In genomic region chr1:63010898-63011660, GRCh38 we compare ENCODE assay signal across 23 cellular contexts.
DNase-seq lines count a peak whose midpoint lies in the region; ATAC-seq and TF ChIP-seq lines count a peak whose summit lies in the region.
"Had no signal": no experiment of that assay in that cellular context is flagged by ENCODE, and none has a peak within 500 bp of the region (broad histone marks: within the 10 kb centered on the region; RNA-seq: fewer than 3 reads in every experiment).

No MANE protein-coding gene starts in this region.

- H3K79me2 ChIP-seq in neural cell (replicated peaks; ENCODE audit: insufficient read depth, low read length), result no peaks in the 10 kb centered on the region

- H3F3A ChIP-seq in neural cell (ENCODE audit: insufficient read depth, low read length, poor library complexity, severe bottlenecking), result no peaks in the 10 kb centered on the region

- H3K4me3 ChIP-seq in neural cell (ENCODE audit: low read length) (no peak overlapping the region), endodermal cell (ENCODE audit: low read length) (no peak overlapping the region)
- H3K4me3 ChIP-seq: esophagus squamous epithelium, upper lobe of left lung had no signal

- no peak overlapping the region for H3K27ac Mint-ChIP-seq in endodermal cell
- H3K27ac Mint-ChIP-seq in activated CD4-positive, alpha-beta T cell treated with anti-CD3 and anti-CD28 coated beads, Interleukin-2, amount 10 ng/mL, durations not matched to agents 24 days and 14 days, result no peak overlapping the region
- H3K27ac Mint-ChIP-seq: activated CD8-positive, alpha-beta T cell treated with anti-CD3 and anti-CD28 coated beads, Interleukin-2, amount 10 ng/mL, durations not matched to agents 7 days and 5 days; activated naive CD8-positive, alpha-beta T cell treated with anti-CD3 and anti-CD28 coated beads, Interleukin-2, amount 10 ng/mL, durations not matched to agents 7 days and 5 days; activated T-cell treated with anti-CD3 and anti-CD28 coated beads, Interleukin-2, amount 50 U/mL, for 72 hours; CD4-positive, alpha-beta memory T cell; naive thymus-derived CD8-positive, alpha-beta T cell; T-helper 1 cell treated with Interleukin-12 subunit alpha and Interleukin-12 subunit beta and Interleukin-4 antibody, amounts not matched to agents 30 μg/mL and 1 μg/mL, for 36 hours; WTC11 had no signal

- H3K27me3 ChIP-seq in neural cell (ENCODE audit: insufficient read depth, low read depth, low read length) (no peaks in the 10 kb centered on the region), endodermal cell (ENCODE audit: control insufficient read depth, insufficient read depth, low read length, poor library complexity, severe bottlenecking) (no peaks in the 10 kb centered on the region)
- H3K27me3 ChIP-seq: upper lobe of left lung had no signal

- no peaks in the 10 kb centered on the region for H3K9me3 Mint-ChIP-seq in endodermal cell
- no peaks in the 10 kb centered on the region for H3K9me3 Mint-ChIP-seq in activated CD4-positive, alpha-beta T cell treated with anti-CD3 and anti-CD28 coated beads, Interleukin-2, amount 10 ng/mL, durations not matched to agents 24 days and 14 days
- H3K9me3 Mint-ChIP-seq: activated naive CD8-positive, alpha-beta T cell treated with anti-CD3 and anti-CD28 coated beads, Interleukin-2, amount 10 ng/mL, durations not matched to agents 7 days and 5 days; T-helper 1 cell treated with Interleukin-12 subunit alpha and Interleukin-12 subunit beta and Interleukin-4 antibody, amounts not matched to agents 30 μg/mL and 1 μg/mL, for 36 hours had no signal

- H3K9me2 ChIP-seq in neural cell (ENCODE audit: insufficient read depth, low read length), result no peaks in the 10 kb centered on the region

- no peak for TF ChIP-seq RAD21 in neural cell (conservative IDR thresholded peaks at IDR 0.05)

- intact Hi-C loops in activated CD4-positive, alpha-beta T cell treated with anti-CD3 and anti-CD28 coated beads, Interleukin-2, amount 10 ng/mL, durations not matched to agents 24 days and 14 days (cut with micrococcal nuclease), result no loop called here

- no peaks in the 10 kb centered on the region for H3K27me3 Mint-ChIP-seq in endodermal cell (ENCODE audit: insufficient read depth)
- no peaks in the 10 kb centered on the region for H3K27me3 Mint-ChIP-seq in activated CD4-positive, alpha-beta T cell treated with anti-CD3 and anti-CD28 coated beads, Interleukin-2, amount 10 ng/mL, durations not matched to agents 24 days and 14 days
- H3K27me3 Mint-ChIP-seq: CD4-positive, alpha-beta memory T cell had no signal

- no peak for ATAC-seq in stimulated activated naive CD8-positive, alpha-beta T cell treated with anti-CD3 and anti-CD28 coated beads, Interleukin-15, Interleukin-2, amounts not matched to agents 100 U/mL and 50 U/mL, for 24 hours
- ATAC-seq: activated CD8-positive, alpha-beta T cell treated with anti-CD3 and anti-CD28 coated beads, Interleukin-2, amount 10 ng/mL, durations not matched to agents 7 days and 5 days; activated T-cell treated with anti-CD3 and anti-CD28 coated beads, Interleukin-2, amount 50 U/mL, for 72 hours; naive thymus-derived CD8-positive, alpha-beta T cell; WTC11 had no signal

- no peak overlapping the region for H3K4me2 ChIP-seq in neural cell (ENCODE audit: low read length)

- peak overlapping the region; percentile 50 for H3K27ac ChIP-seq in cingulate gyrus (ENCODE audit: low read depth, low read length)
- no peak overlapping the region for H3K27ac ChIP-seq in neural cell (ENCODE audit: low read length)
- no peak overlapping the region for H3K27ac ChIP-seq in endodermal cell (ENCODE audit: low read depth, low read length)
- H3K27ac ChIP-seq: esophagus squamous epithelium, upper lobe of left lung had no signal

- H3K9ac ChIP-seq in neural cell (ENCODE audit: low read length) (no peak overlapping the region), endodermal cell (ENCODE audit: extremely low read depth, low read length, poor library complexity, severe bottlenecking) (no peak overlapping the region)

- H3K4me1 Mint-ChIP-seq in endodermal cell, result peaks cover 4% of the 10 kb centered on the region
- H3K4me1 Mint-ChIP-seq in activated CD4-positive, alpha-beta T cell treated with anti-CD3 and anti-CD28 coated beads, Interleukin-2, amount 10 ng/mL, durations not matched to agents 24 days and 14 days, result no peaks in the 10 kb centered on the region
- H3K4me1 Mint-ChIP-seq: CD4-positive, alpha-beta memory T cell; naive thymus-derived CD8-positive, alpha-beta T cell had no signal

- WGBS in endodermal cell (ENCODE audit: insufficient coverage in 1 of 2, insufficient read length in 1 of 2), 2 experiments, result 74 to 79% methylated on average over 8 to 9 of the region's 9 CpGs

- TF ChIP-seq EP300 in neural cell (conservative IDR thresholded peaks at IDR 0.05; ENCODE audit: poor library complexity, severe bottlenecking), result no peak

- DNase-seq in ELF-1 (ENCODE audit: low read depth, low spot score) (peak; percentile 32), NCI-H345 (lab: John Stamatoyannopoulos, UW) (peak; percentile 84), endodermal cell (no peak), H4 (ENCODE audit: low spot score) (no peak)
- DNase-seq in stimulated activated naive CD8-positive, alpha-beta T cell treated with anti-CD3 and anti-CD28 coated beads, Interleukin-15, Interleukin-2, amounts not matched to agents 100 U/mL and 50 U/mL, for 24 hours, result no peak
- DNase-seq in activated CD4-positive, alpha-beta T cell treated with anti-CD3 and anti-CD28 coated beads, Interleukin-2, amount 10 ng/mL, durations not matched to agents 24 days and 14 days, result no peak
- DNase-seq: activated CD8-positive, alpha-beta T cell treated with anti-CD3 and anti-CD28 coated beads, Interleukin-2, amount 10 ng/mL, durations not matched to agents 7 days and 5 days; activated naive CD8-positive, alpha-beta T cell treated with anti-CD3 and anti-CD28 coated beads, Interleukin-2, amount 10 ng/mL, durations not matched to agents 7 days and 5 days; activated T-cell treated with anti-CD3 and anti-CD28 coated beads, Interleukin-2, amount 50 U/mL, for 72 hours; CD4-positive, alpha-beta memory T cell; DMS53; esophagus squamous epithelium; Karpas-422; mammary epithelial cell; naive thymus-derived CD8-positive, alpha-beta T cell; NCI-H1694; NCI-H510A; stimulated activated naive CD4-positive, alpha-beta T cell treated with Interleukin-2 at 50 U/mL for 16 hours; upper lobe of left lung had no signal

- H3K4me3 Mint-ChIP-seq in endodermal cell, result no peak overlapping the region
- no peak overlapping the region for H3K4me3 Mint-ChIP-seq in activated CD4-positive, alpha-beta T cell treated with anti-CD3 and anti-CD28 coated beads, Interleukin-2, amount 10 ng/mL, durations not matched to agents 24 days and 14 days
- H3K4me3 Mint-ChIP-seq: activated CD8-positive, alpha-beta T cell treated with anti-CD3 and anti-CD28 coated beads, Interleukin-2, amount 10 ng/mL, durations not matched to agents 7 days and 5 days; activated naive CD8-positive, alpha-beta T cell treated with anti-CD3 and anti-CD28 coated beads, Interleukin-2, amount 10 ng/mL, durations not matched to agents 7 days and 5 days; activated T-cell treated with anti-CD3 and anti-CD28 coated beads, Interleukin-2, amount 50 U/mL, for 72 hours; CD4-positive, alpha-beta memory T cell; naive thymus-derived CD8-positive, alpha-beta T cell; T-helper 1 cell treated with Interleukin-12 subunit alpha and Interleukin-12 subunit beta and Interleukin-4 antibody, amounts not matched to agents 30 μg/mL and 1 μg/mL, for 36 hours; WTC11 had no signal

- no peak overlapping the region for H2AFZ ChIP-seq in neural cell (ENCODE audit: low read depth, low read length)

- no peaks in the 10 kb centered on the region for H4K20me1 ChIP-seq in neural cell (ENCODE audit: insufficient read depth)

- H3K36me3 ChIP-seq in neural cell (ENCODE audit: insufficient read depth, low read length), result no peaks in the 10 kb centered on the region
- no peaks in the 10 kb centered on the region for H3K36me3 ChIP-seq in endodermal cell (ENCODE audit: control insufficient read depth, insufficient read depth, low read length)
- H3K36me3 ChIP-seq: esophagus squamous epithelium, upper lobe of left lung had no signal

- H3K36me3 Mint-ChIP-seq in endodermal cell (ENCODE audit: low read depth), result no peaks in the 10 kb centered on the region
- no peaks in the 10 kb centered on the region for H3K36me3 Mint-ChIP-seq in activated CD4-positive, alpha-beta T cell treated with anti-CD3 and anti-CD28 coated beads, Interleukin-2, amount 10 ng/mL, durations not matched to agents 24 days and 14 days (ENCODE audit: low read depth)
- H3K36me3 Mint-ChIP-seq: activated naive CD8-positive, alpha-beta T cell treated with anti-CD3 and anti-CD28 coated beads, Interleukin-2, amount 10 ng/mL, durations not matched to agents 7 days and 5 days; CD4-positive, alpha-beta memory T cell; naive thymus-derived CD8-positive, alpha-beta T cell; WTC11 had no signal

- H3K4me1 ChIP-seq in endodermal cell (ENCODE audit: control insufficient read depth, insufficient read depth, low read length), result no peaks in the 10 kb centered on the region
- H3K4me1 ChIP-seq: esophagus squamous epithelium, upper lobe of left lung had no signal

- TF ChIP-seq CTCF in neural cell (IDR thresholded peaks at IDR 0.05; ENCODE audit: poor library complexity, severe bottlenecking) (peak; percentile 14), endodermal cell (conservative IDR thresholded peaks at IDR 0.05) (no peak)

- H3K9me3 ChIP-seq in neural cell (ENCODE audit: low read length), result no peaks in the 10 kb centered on the region
- H3K9me3 ChIP-seq in endodermal cell (ENCODE audit: control insufficient read depth, low read length), result no peaks in the 10 kb centered on the region
- H3K9me3 ChIP-seq: esophagus squamous epithelium, upper lobe of left lung had no signal

TF ChIP-seq in neural cell, 6 proteins besides CTCF, POLR2A, EP300 and RAD21 (continues in another document):
- no peak for TF ChIP-seq POLR2AphosphoS5 (IDR thresholded peaks at IDR 0.05)
- TF ChIP-seq TAF1 (IDR thresholded peaks at IDR 0.05; ENCODE audit: low read depth), result no peak
- TF ChIP-seq SMC3 (conservative IDR thresholded peaks at IDR 0.05; ENCODE audit: poor library complexity), result no peak

Comparison
In these comparisons a context has a peak if more than half of its experiments do, and no peak if none do; other contexts are left out.
1. DNase-seq: peak in ELF-1 (single experiment) and NCI-H345 (single experiment); none in stimulated activated naive CD8-positive, alpha-beta T cell treated with anti-CD3 and anti-CD28 coated beads, Interleukin-15, Interleukin-2, amounts not matched to agents 100 U/mL and 50 U/mL, for 24 hours (single experiment), endodermal cell (single experiment), H4 (single experiment) and activated CD4-positive, alpha-beta T cell treated with anti-CD3 and anti-CD28 coated beads, Interleukin-2, amount 10 ng/mL, durations not matched to agents 24 days and 14 days (single experiment).